In genomic region chr6:38876470-38876869, GRCh38 we compare ENCODE assay signal across 13 cellular contexts.
A peak's percentile ranks its signal among the peaks of the same experiment; 100 is the strongest.
DNase-seq lines count a peak whose midpoint lies in the region; ATAC-seq and TF ChIP-seq lines count a peak whose summit lies in the region.
"Had no signal": no experiment of that assay in that cellular context is flagged by ENCODE, and none has a peak within 500 bp of the region (broad histone marks: within the 10 kb centered on the region; RNA-seq: fewer than 3 reads in every experiment).

No MANE protein-coding gene starts in this region.

- TF ChIP-seq POLR2A in thyroid gland (IDR thresholded peaks at IDR 0.05): no peak

- H3K9me3 ChIP-seq in thymus (ENCODE audit: control insufficient read depth): no peaks in the 10 kb centered on the region
- H3K9me3 ChIP-seq in thyroid gland: no peaks in the 10 kb centered on the region
- H3K9me3 ChIP-seq: body of pancreas had no signal

- peaks cover 2% of the 10 kb centered on the region for H3K27me3 Mint-ChIP-seq in activated T-helper 2 cell treated with anti-CD3 and anti-CD28 coated beads, Interferon-gamma antibody, Interleukin-2, Interleukin-4, amounts not matched to agents 10 μg/mL and 5 μg/mL and 100 μg/mL, durations not matched to agents 14 hours and 24 hours and 36 hours (ENCODE audit: low read depth)

- H3K4me1 ChIP-seq in thymus (ENCODE audit: control insufficient read depth, insufficient read depth, low read length) (peaks cover 26% of the 10 kb centered on the region), thyroid gland (no peaks in the 10 kb centered on the region)
- H3K4me1 ChIP-seq: body of pancreas had no signal

- peak; percentile 21 for DNase-seq in activated gamma-delta T cell treated with Interleukin-2 at 50 U/mL for 16 hours
- no peak for DNase-seq in activated gamma-delta T cell (lab: John Stamatoyannopoulos, UW)
- peak; percentile 25 for DNase-seq in activated T-helper 2 cell treated with anti-CD3 and anti-CD28 coated beads, Interferon-gamma antibody, Interleukin-2, Interleukin-4, amounts not matched to agents 10 μg/mL and 5 μg/mL and 100 μg/mL, durations not matched to agents 14 hours and 24 hours and 36 hours (ENCODE audit: low spot score)
- DNase-seq in iPS-NIHi7 (ENCODE audit: extremely low spot score): peak; percentile 10
- DNase-seq in thyroid gland: no peak
- no peak for DNase-seq in NCI-H446 treated with DMSO at 0.1 percent for 48 hours (lab: John Stamatoyannopoulos, UW)
- DNase-seq: body of pancreas, HCEC 1CT, heart left ventricle, NCI-H345 had no signal

- no peaks in the 10 kb centered on the region for H3K27me3 ChIP-seq in thymus (ENCODE audit: control insufficient read depth, insufficient read depth)
- no peaks in the 10 kb centered on the region for H3K27me3 ChIP-seq in thyroid gland

- H3K36me3 ChIP-seq in thymus (ENCODE audit: control insufficient read depth, insufficient read depth): no peaks in the 10 kb centered on the region
- H3K36me3 ChIP-seq in thyroid gland: no peaks in the 10 kb centered on the region
- H3K36me3 ChIP-seq: heart left ventricle had no signal

- H3K4me3 ChIP-seq in thymus (ENCODE audit: low read length) (peak overlapping the region; percentile 33), thyroid gland (replicated peaks in 1 of 3) (no peak overlapping the region)
- H3K4me3 ChIP-seq: body of pancreas, GM12878, heart left ventricle had no signal

- WGBS in thymus: 6% methylated on average over 7 of the region's 7 CpGs
- 72 to 76% methylated on average over 7 of the region's 7 CpGs for WGBS in thyroid gland, 2 donors

- peak overlapping the region; percentile 88 for H3K27ac Mint-ChIP-seq in activated T-helper 2 cell treated with anti-CD3 and anti-CD28 coated beads, Interferon-gamma antibody, Interleukin-2, Interleukin-4, amounts not matched to agents 10 μg/mL and 5 μg/mL and 100 μg/mL, durations not matched to agents 14 hours and 24 hours and 36 hours

- H3K4me1 Mint-ChIP-seq in activated T-helper 2 cell treated with anti-CD3 and anti-CD28 coated beads, Interferon-gamma antibody, Interleukin-2, Interleukin-4, amounts not matched to agents 10 μg/mL and 5 μg/mL and 100 μg/mL, durations not matched to agents 14 hours and 24 hours and 36 hours (ENCODE audit: low read depth): peaks cover 21% of the 10 kb centered on the region

- no peak for TF ChIP-seq CTCF in thyroid gland (IDR thresholded peaks at IDR 0.05)

- H3K9me3 Mint-ChIP-seq in activated T-helper 2 cell treated with anti-CD3 and anti-CD28 coated beads, Interferon-gamma antibody, Interleukin-2, Interleukin-4, amounts not matched to agents 10 μg/mL and 5 μg/mL and 100 μg/mL, durations not matched to agents 14 hours and 24 hours and 36 hours: no peaks in the 10 kb centered on the region

- ATAC-seq in GM18873 (IDR thresholded peaks at IDR 0.05; ENCODE audit: low FRiP score, unreplicated experiment): no peak
- ATAC-seq: body of pancreas, GM12878 had no signal

- H3K4me3 Mint-ChIP-seq in activated T-helper 2 cell treated with anti-CD3 and anti-CD28 coated beads, Interferon-gamma antibody, Interleukin-2, Interleukin-4, amounts not matched to agents 10 μg/mL and 5 μg/mL and 100 μg/mL, durations not matched to agents 14 hours and 24 hours and 36 hours (ENCODE audit: low read depth): peak overlapping the region; percentile 40

- intact Hi-C loops in activated T-helper 2 cell treated with anti-CD3 and anti-CD28 coated beads, Interferon-gamma antibody, Interleukin-2, Interleukin-4, amounts not matched to agents 10 μg/mL and 5 μg/mL and 100 μg/mL, durations not matched to agents 14 hours and 24 hours and 36 hours (cut with micrococcal nuclease): loop anchor here (5.0 to 10.0 kb wide), 4 partner anchors 98 to 291 kb away; partner anchors contain the start of gene SAYSD1
- intact Hi-C loops in thyroid gland (cut with DNase I): loop anchor here (10.0 kb wide), 1 partner anchor 288 kb away; no protein-coding TSS in a partner anchor

- H3K27ac ChIP-seq in thymus (ENCODE audit: low read depth) (peak overlapping the region; percentile 98), thyroid gland (no peak overlapping the region)
- H3K27ac ChIP-seq: body of pancreas, heart left ventricle had no signal

- no peaks in the 10 kb centered on the region for H3K36me3 Mint-ChIP-seq in activated T-helper 2 cell treated with anti-CD3 and anti-CD28 coated beads, Interferon-gamma antibody, Interleukin-2, Interleukin-4, amounts not matched to agents 10 μg/mL and 5 μg/mL and 100 μg/mL, durations not matched to agents 14 hours and 24 hours and 36 hours (ENCODE audit: low read depth)

Comparison
In these comparisons a context has a peak if more than half of its experiments do, and no peak if none do; other contexts are left out.
1. DNase-seq: peak in activated gamma-delta T cell treated with Interleukin-2 at 50 U/mL for 16 hours (single experiment), activated T-helper 2 cell treated with anti-CD3 and anti-CD28 coated beads, Interferon-gamma antibody, Interleukin-2, Interleukin-4, amounts not matched to agents 10 μg/mL and 5 μg/mL and 100 μg/mL, durations not matched to agents 14 hours and 24 hours and 36 hours (single experiment) and iPS-NIHi7 (single experiment); none in activated gamma-delta T cell (single experiment), thyroid gland (0 of 2) and NCI-H446 treated with DMSO at 0.1 percent for 48 hours (single experiment).